ENCODE assay signal across 2 cellular contexts in genomic region chr9:87740198-87740597, GRCh38.
TF ChIP-seq lines count a peak whose summit lies in the region.

No MANE protein-coding gene starts in this region.

TF ChIP-seq in A549, 52 proteins besides CTCF, POLR2A, EP300 and RAD21:
- TF ChIP-seq HES2 (IDR thresholded peaks at IDR 0.05), result no peak

TF ChIP-seq in IMR-90, 13 proteins besides CTCF, POLR2A, EP300 and RAD21 (continued from another document):
- TF ChIP-seq RFX5 (IDR thresholded peaks at IDR 0.05; ENCODE audit: low read depth, low read length), result no peak
TF ChIP-seq in IMR-90: peak in this region for 0.
